13 cellular contexts compared by ENCODE assay signal in genomic region chr10:88707429-88708110, GRCh38. TPM values are rescaled to one million over a fixed set of nuclear protein-coding genes. Genes with fewer than 3 reads are reported as not detected.
DNase-seq lines count a peak whose midpoint lies in the region; ATAC-seq and TF ChIP-seq lines count a peak whose summit lies in the region.
"Had no signal": no experiment of that assay in that cellular context is flagged by ENCODE, and none has a peak within 500 bp of the region (broad histone marks: within the 10 kb centered on the region; RNA-seq: fewer than 3 reads in every experiment).

No MANE protein-coding gene starts in this region.

- H3K36me3 ChIP-seq in ascending aorta, result no peaks in the 10 kb centered on the region
- H3K36me3 ChIP-seq: gastrocnemius medialis had no signal

- no peak for TF ChIP-seq CTCF in choroid plexus epithelial cell (conservative IDR thresholded peaks at IDR 0.05; ENCODE audit: low read depth, low read length)
- no peak for TF ChIP-seq CTCF in ascending aorta (IDR thresholded peaks at IDR 0.05)

- H3K4me1 ChIP-seq in ascending aorta, result no peaks in the 10 kb centered on the region

- no peaks in the 10 kb centered on the region for H3K27me3 ChIP-seq in ascending aorta
- H3K27me3 ChIP-seq: gastrocnemius medialis had no signal

- no peak overlapping the region for H3K4me3 ChIP-seq in choroid plexus epithelial cell (ENCODE audit: low read depth, low read length)
- H3K4me3 ChIP-seq in ascending aorta, result no peak overlapping the region
- H3K4me3 ChIP-seq: gastrocnemius medialis had no signal

- DNase-seq in NCI-H146 (lab: John Stamatoyannopoulos, UW) (peak; percentile 23), NCI-H146 treated with DMSO at 0.1 percent for 48 hours (lab: John Stamatoyannopoulos, UW; ENCODE audit: unreplicated experiment) (no peak), LHCN-M2 (ENCODE audit: low read depth) (peak; percentile 93), choroid plexus epithelial cell (ENCODE audit: low read depth) (peak; percentile 71), pulmonary artery endothelial cell (ENCODE audit: low read depth, low spot score) (peak; percentile 11), medulla oblongata (ENCODE audit: extremely low spot score) (no peak), ascending aorta (ENCODE audit: low spot score in 2 of 2) (no peak)
- DNase-seq: 8988T; activated CD8-positive, alpha-beta memory T cell treated with anti-CD3 and anti-CD28 coated beads, Interleukin-2, amount 50 U/mL, for 48 hours; gastrocnemius medialis; SIG-M5; stimulated activated CD8-positive, alpha-beta memory T cell treated with anti-CD3 and anti-CD28 coated beads, Interleukin-4, amount 100 ng/mL, for 48 hours had no signal

- no peaks in the 10 kb centered on the region for H3K9me3 ChIP-seq in ascending aorta
- H3K9me3 ChIP-seq: gastrocnemius medialis had no signal

- intact Hi-C loops in ascending aorta (cut with DNase I), result no loop called here

- no peak overlapping the region for H3K27ac ChIP-seq in ascending aorta
- H3K27ac ChIP-seq: gastrocnemius medialis had no signal

- ATAC-seq in GM21825 (IDR thresholded peaks at IDR 0.05; ENCODE audit: unreplicated experiment), result no peak
- ATAC-seq: gastrocnemius medialis had no signal

RNA-seq across cellular contexts. Expression of gene LIPK, which starts 1.5 kb away (rescaled TPM):
- total RNA-seq in LHCN-M2 (2014; rRNA removed) (0.17 TPM in 1 of 2 replicates, not detected in the other), pulmonary artery endothelial cell (not detected in 2 replicates), ascending aorta (not detected)
- polyA plus RNA-seq in LHCN-M2 (2012), result not detected
- total RNA-seq: gastrocnemius medialis had no signal

RNA-seq across cellular contexts. Expression of gene LIPF, which starts 43.3 kb away (rescaled TPM):
- total RNA-seq in LHCN-M2 (2014; rRNA removed), result 0.32 TPM in 1 of 2 replicates, not detected in the other
- polyA plus RNA-seq in LHCN-M2 (2012), result not detected
- total RNA-seq in pulmonary artery endothelial cell, result not detected in 2 replicates
- total RNA-seq in ascending aorta, result 7.1 TPM

RNA-seq across cellular contexts. Expression of gene LIPN, which starts 52.2 kb away (rescaled TPM):
- not detected in 2 replicates for total RNA-seq in LHCN-M2 (2014; rRNA removed)
- not detected for polyA plus RNA-seq in LHCN-M2 (2012)
- total RNA-seq in pulmonary artery endothelial cell, result not detected in 2 replicates
- total RNA-seq in ascending aorta, result not detected
- total RNA-seq: gastrocnemius medialis had no signal

Comparison
In these comparisons a context has a peak if more than half of its experiments do, and no peak if none do; other contexts are left out.
1. DNase-seq: peak in NCI-H146 (single experiment), LHCN-M2 (single experiment), choroid plexus epithelial cell (single experiment) and pulmonary artery endothelial cell (single experiment); none in NCI-H146 treated with DMSO at 0.1 percent for 48 hours (single experiment), medulla oblongata (single experiment) and ascending aorta (0 of 2).